Comparison of ENCODE assay signal across 1 cellular context in genomic region chr17:45129426-45129939, GRCh38.
TF ChIP-seq lines count a peak whose summit lies in the region.

No MANE protein-coding gene starts in this region.

TF ChIP-seq in HepG2, 621 proteins besides CTCF, POLR2A, EP300 and RAD21 (continued from another document and continues in another):
- TF ChIP-seq ZHX2 (IDR thresholded peaks at IDR 0.05; ENCODE audit: low read depth) = no peak
- TF ChIP-seq ZHX2 (CRISPR knock-in tag; IDR thresholded peaks at IDR 0.05; ENCODE audit: borderline replicate concordance) = no peak
- no peak for TF ChIP-seq ZNF101 (CRISPR knock-in tag; IDR thresholded peaks at IDR 0.05; ENCODE audit: borderline replicate concordance, low read depth)
- TF ChIP-seq JDP2 (CRISPR knock-in tag; IDR thresholded peaks at IDR 0.05; ENCODE audit: borderline replicate concordance) = no peak
- TF ChIP-seq, protein P1, sequence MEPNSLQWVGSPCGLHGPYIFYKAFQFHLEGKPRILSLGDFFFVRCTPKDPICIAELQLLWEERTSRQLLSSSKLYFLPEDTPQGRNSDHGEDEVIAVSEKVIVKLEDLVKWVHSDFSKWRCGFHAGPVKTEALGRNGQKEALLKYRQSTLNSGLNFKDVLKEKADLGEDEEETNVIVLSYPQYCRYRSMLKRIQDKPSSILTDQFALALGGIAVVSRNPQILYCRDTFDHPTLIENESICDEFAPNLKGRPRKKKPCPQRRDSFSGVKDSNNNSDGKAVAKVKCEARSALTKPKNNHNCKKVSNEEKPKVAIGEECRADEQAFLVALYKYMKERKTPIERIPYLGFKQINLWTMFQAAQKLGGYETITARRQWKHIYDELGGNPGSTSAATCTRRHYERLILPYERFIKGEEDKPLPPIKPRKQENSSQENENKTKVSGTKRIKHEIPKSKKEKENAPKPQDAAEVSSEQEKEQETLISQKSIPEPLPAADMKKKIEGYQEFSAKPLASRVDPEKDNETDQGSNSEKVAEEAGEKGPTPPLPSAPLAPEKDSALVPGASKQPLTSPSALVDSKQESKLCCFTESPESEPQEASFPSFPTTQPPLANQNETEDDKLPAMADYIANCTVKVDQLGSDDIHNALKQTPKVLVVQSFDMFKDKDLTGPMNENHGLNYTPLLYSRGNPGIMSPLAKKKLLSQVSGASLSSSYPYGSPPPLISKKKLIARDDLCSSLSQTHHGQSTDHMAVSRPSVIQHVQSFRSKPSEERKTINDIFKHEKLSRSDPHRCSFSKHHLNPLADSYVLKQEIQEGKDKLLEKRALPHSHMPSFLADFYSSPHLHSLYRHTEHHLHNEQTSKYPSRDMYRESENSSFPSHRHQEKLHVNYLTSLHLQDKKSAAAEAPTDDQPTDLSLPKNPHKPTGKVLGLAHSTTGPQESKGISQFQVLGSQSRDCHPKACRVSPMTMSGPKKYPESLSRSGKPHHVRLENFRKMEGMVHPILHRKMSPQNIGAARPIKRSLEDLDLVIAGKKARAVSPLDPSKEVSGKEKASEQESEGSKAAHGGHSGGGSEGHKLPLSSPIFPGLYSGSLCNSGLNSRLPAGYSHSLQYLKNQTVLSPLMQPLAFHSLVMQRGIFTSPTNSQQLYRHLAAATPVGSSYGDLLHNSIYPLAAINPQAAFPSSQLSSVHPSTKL (CRISPR knock-in tag; IDR thresholded peaks at IDR 0.05) = peak; percentile 74
- no peak for TF ChIP-seq SP140L (CRISPR knock-in tag; IDR thresholded peaks at IDR 0.05; ENCODE audit: borderline replicate concordance)
- TF ChIP-seq HNF4A (CRISPR knock-in tag; IDR thresholded peaks at IDR 0.05) = 0 out of 2 replicates have a peak, but pooled peaks have one; percentile 31
- TF ChIP-seq ZNF318 (CRISPR knock-in tag; IDR thresholded peaks at IDR 0.05) = peak; percentile 50; the same call in 1 of the 2 replicates
- TF ChIP-seq ZNF607 (CRISPR knock-in tag; IDR thresholded peaks at IDR 0.05; ENCODE audit: borderline replicate concordance) = no peak
- TF ChIP-seq ZSCAN9 (CRISPR knock-in tag; IDR thresholded peaks at IDR 0.05; ENCODE audit: borderline replicate concordance) = peak; percentile 86
- TF ChIP-seq RXRA (CRISPR knock-in tag; IDR thresholded peaks at IDR 0.05) = peak; percentile 89
- TF ChIP-seq GATAD2A (CRISPR knock-in tag; IDR thresholded peaks at IDR 0.05) = peak; percentile 78
- TF ChIP-seq ZNF891 (CRISPR knock-in tag; IDR thresholded peaks at IDR 0.05) = peak; percentile 27; the same call in 1 of the 2 replicates
- TF ChIP-seq, protein P2, sequence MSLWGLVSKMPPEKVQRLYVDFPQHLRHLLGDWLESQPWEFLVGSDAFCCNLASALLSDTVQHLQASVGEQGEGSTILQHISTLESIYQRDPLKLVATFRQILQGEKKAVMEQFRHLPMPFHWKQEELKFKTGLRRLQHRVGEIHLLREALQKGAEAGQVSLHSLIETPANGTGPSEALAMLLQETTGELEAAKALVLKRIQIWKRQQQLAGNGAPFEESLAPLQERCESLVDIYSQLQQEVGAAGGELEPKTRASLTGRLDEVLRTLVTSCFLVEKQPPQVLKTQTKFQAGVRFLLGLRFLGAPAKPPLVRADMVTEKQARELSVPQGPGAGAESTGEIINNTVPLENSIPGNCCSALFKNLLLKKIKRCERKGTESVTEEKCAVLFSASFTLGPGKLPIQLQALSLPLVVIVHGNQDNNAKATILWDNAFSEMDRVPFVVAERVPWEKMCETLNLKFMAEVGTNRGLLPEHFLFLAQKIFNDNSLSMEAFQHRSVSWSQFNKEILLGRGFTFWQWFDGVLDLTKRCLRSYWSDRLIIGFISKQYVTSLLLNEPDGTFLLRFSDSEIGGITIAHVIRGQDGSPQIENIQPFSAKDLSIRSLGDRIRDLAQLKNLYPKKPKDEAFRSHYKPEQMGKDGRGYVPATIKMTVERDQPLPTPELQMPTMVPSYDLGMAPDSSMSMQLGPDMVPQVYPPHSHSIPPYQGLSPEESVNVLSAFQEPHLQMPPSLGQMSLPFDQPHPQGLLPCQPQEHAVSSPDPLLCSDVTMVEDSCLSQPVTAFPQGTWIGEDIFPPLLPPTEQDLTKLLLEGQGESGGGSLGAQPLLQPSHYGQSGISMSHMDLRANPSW (CRISPR knock-in tag; IDR thresholded peaks at IDR 0.05; ENCODE audit: borderline replicate concordance) = no peak
- TF ChIP-seq MXD4 (CRISPR knock-in tag; IDR thresholded peaks at IDR 0.05) = peak; percentile 29; the same call in 1 of the 2 replicates
- TF ChIP-seq ZBTB20 (CRISPR knock-in tag; IDR thresholded peaks at IDR 0.05; ENCODE audit: borderline replicate concordance, low read depth) = peak; percentile 52; the same call in 1 of the 2 replicates
- no peak for TF ChIP-seq TBX3 (IDR thresholded peaks at IDR 0.05; ENCODE audit: borderline replicate concordance)
- TF ChIP-seq SALL1 (CRISPR knock-in tag; IDR thresholded peaks at IDR 0.05) = peak; percentile 66; the same call in 1 of the 2 replicates
- TF ChIP-seq ZNF260 (CRISPR knock-in tag; IDR thresholded peaks at IDR 0.05; ENCODE audit: borderline replicate concordance, low read depth) = no peak
- TF ChIP-seq ZNF407 (CRISPR knock-in tag; IDR thresholded peaks at IDR 0.05; ENCODE audit: not compliant biosample characterization) = no peak
